ENCODE assay signal across 10 cellular contexts in genomic region chr15:70348581-70349344, GRCh38.
A peak's percentile ranks its signal among the peaks of the same experiment; 100 is the strongest.
DNase-seq lines count a peak whose midpoint lies in the region; ATAC-seq and TF ChIP-seq lines count a peak whose summit lies in the region.
"Had no signal": no experiment of that assay in that cellular context is flagged by ENCODE, and none has a peak within 500 bp of the region (broad histone marks: within the 10 kb centered on the region; RNA-seq: fewer than 3 reads in every experiment).

No MANE protein-coding gene starts in this region.

- no peaks in the 10 kb centered on the region for H3K27me3 ChIP-seq in right atrium auricular region
- H3K27me3 ChIP-seq in lower lobe of right lung (ENCODE audit: low read depth): no peaks in the 10 kb centered on the region

- no peak overlapping the region for H3K27ac Mint-ChIP-seq in activated CD4-positive, alpha-beta T cell treated with anti-CD3 and anti-CD28 coated beads, Interleukin-2, amount 10 ng/mL, durations not matched to agents 24 days and 14 days
- H3K27ac Mint-ChIP-seq: activated CD8-positive, alpha-beta T cell treated with anti-CD3 and anti-CD28 coated beads for 36 hours had no signal

- no peaks in the 10 kb centered on the region for H3K36me3 Mint-ChIP-seq in activated CD4-positive, alpha-beta T cell treated with anti-CD3 and anti-CD28 coated beads, Interleukin-2, amount 10 ng/mL, durations not matched to agents 24 days and 14 days (ENCODE audit: low read depth)

- ATAC-seq in Right ventricle myocardium inferior: peak; percentile 56
- peak; percentile 72 to 85 for ATAC-seq in lower lobe of right lung
- ATAC-seq in GM19463 (IDR thresholded peaks at IDR 0.05; ENCODE audit: unreplicated experiment): no peak
- ATAC-seq: activated CD8-positive, alpha-beta T cell treated with anti-CD3 and anti-CD28 coated beads for 36 hours had no signal

- DNase-seq in Right ventricle myocardium inferior (ENCODE audit: missing footprints) (no peak), right atrium auricular region (ENCODE audit: low spot score) (no peak), SKM-1 treated with dmso at 0.1 percent for 144 hours (lab: John Stamatoyannopoulos, UW; ENCODE audit: unreplicated experiment) (peak; percentile 95), lower lobe of right lung (peak; percentile 69), ureter (ENCODE audit: low spot score) (no peak)
- DNase-seq in activated CD4-positive, alpha-beta T cell treated with anti-CD3 and anti-CD28 coated beads, Interleukin-2, amount 10 ng/mL, durations not matched to agents 24 days and 14 days: no peak
- no peak for DNase-seq in stimulated activated CD4-positive, alpha-beta T cell treated with anti-CD3 and anti-CD28 coated beads, Interleukin-4, amount 100 ng/mL, for 24 hours
- DNase-seq: activated CD8-positive, alpha-beta T cell treated with anti-CD3 and anti-CD28 coated beads for 36 hours; NCI-H2081 had no signal

- no peak overlapping the region for H3K27ac ChIP-seq in right atrium auricular region
- H3K27ac ChIP-seq in lower lobe of right lung: peak overlapping the region; percentile 15

- H3K4me1 Mint-ChIP-seq in activated CD4-positive, alpha-beta T cell treated with anti-CD3 and anti-CD28 coated beads, Interleukin-2, amount 10 ng/mL, durations not matched to agents 24 days and 14 days: no peaks in the 10 kb centered on the region

- H3K9me3 ChIP-seq in right atrium auricular region (no peaks in the 10 kb centered on the region), lower lobe of right lung (no peaks in the 10 kb centered on the region)

- no peak overlapping the region for H3K4me3 ChIP-seq in right atrium auricular region
- H3K4me3 ChIP-seq in lower lobe of right lung: no peak overlapping the region

- peaks cover 32% of the 10 kb centered on the region for H3K27me3 Mint-ChIP-seq in activated CD4-positive, alpha-beta T cell treated with anti-CD3 and anti-CD28 coated beads, Interleukin-2, amount 10 ng/mL, durations not matched to agents 24 days and 14 days

- TF ChIP-seq CTCF in right atrium auricular region (IDR thresholded peaks at IDR 0.05) (no peak), lower lobe of right lung (IDR thresholded peaks at IDR 0.05) (no peak)

- no peak overlapping the region for H3K4me3 Mint-ChIP-seq in activated CD4-positive, alpha-beta T cell treated with anti-CD3 and anti-CD28 coated beads, Interleukin-2, amount 10 ng/mL, durations not matched to agents 24 days and 14 days
- H3K4me3 Mint-ChIP-seq: activated CD8-positive, alpha-beta T cell treated with anti-CD3 and anti-CD28 coated beads for 36 hours had no signal

- no peaks in the 10 kb centered on the region for H3K4me1 ChIP-seq in right atrium auricular region
- peaks cover 26% of the 10 kb centered on the region for H3K4me1 ChIP-seq in lower lobe of right lung

- H3K9me3 Mint-ChIP-seq in activated CD4-positive, alpha-beta T cell treated with anti-CD3 and anti-CD28 coated beads, Interleukin-2, amount 10 ng/mL, durations not matched to agents 24 days and 14 days: no peaks in the 10 kb centered on the region
- H3K9me3 Mint-ChIP-seq: activated CD8-positive, alpha-beta T cell treated with anti-CD3 and anti-CD28 coated beads for 36 hours had no signal

- intact Hi-C loops in Right ventricle myocardium inferior (cut with DNase I) (no loop called here), lower lobe of right lung (cut with DNase I) (no loop called here)
- intact Hi-C loops in activated CD4-positive, alpha-beta T cell treated with anti-CD3 and anti-CD28 coated beads, Interleukin-2, amount 10 ng/mL, durations not matched to agents 24 days and 14 days (cut with micrococcal nuclease): no loop called here

- no peaks in the 10 kb centered on the region for H3K36me3 ChIP-seq in right atrium auricular region
- no peaks in the 10 kb centered on the region for H3K36me3 ChIP-seq in lower lobe of right lung

Comparison
In these comparisons a context has a peak if more than half of its experiments do, and no peak if none do; other contexts are left out.
1. DNase-seq: peak in SKM-1 treated with dmso at 0.1 percent for 144 hours (single experiment) and lower lobe of right lung (single experiment); none in Right ventricle myocardium inferior (single experiment), right atrium auricular region (single experiment), activated CD4-positive, alpha-beta T cell treated with anti-CD3 and anti-CD28 coated beads, Interleukin-2, amount 10 ng/mL, durations not matched to agents 24 days and 14 days (single experiment), ureter (single experiment) and stimulated activated CD4-positive, alpha-beta T cell treated with anti-CD3 and anti-CD28 coated beads, Interleukin-4, amount 100 ng/mL, for 24 hours (single experiment).